In the genomic region with DNA sequence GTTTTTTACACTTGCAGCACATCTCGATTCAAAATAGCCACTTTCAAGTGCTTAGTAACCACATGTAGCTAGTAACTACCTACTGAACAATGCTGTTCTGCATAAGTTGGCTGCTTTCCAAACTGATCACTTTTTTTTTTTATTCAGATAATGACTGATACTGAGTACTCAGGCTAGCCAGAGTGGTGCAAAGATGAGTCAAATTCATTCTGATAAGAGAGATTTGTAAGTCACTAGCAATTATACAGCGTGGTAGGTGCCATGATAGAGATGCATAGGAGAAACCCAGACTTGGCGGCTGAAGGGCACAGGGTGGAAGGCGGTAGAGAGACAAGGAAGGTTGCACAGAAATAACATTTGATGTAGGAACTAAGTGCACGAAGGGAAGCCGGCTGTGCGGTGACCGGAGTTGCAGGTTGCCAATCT, we compare ENCODE assay signal across 1 cellular context.
TF ChIP-seq lines count a peak whose summit lies in the region.

No MANE protein-coding gene starts in this region.

TF ChIP-seq in GM23338, 12 proteins besides CTCF, POLR2A, EP300 and RAD21:
- TF ChIP-seq REST (IDR thresholded peaks at IDR 0.05; ENCODE audit: unreplicated experiment) (no peak), EZH2phosphoT487 (IDR thresholded peaks at IDR 0.05; ENCODE audit: unreplicated experiment) (no peak), NANOG (IDR thresholded peaks at IDR 0.05; ENCODE audit: borderline replicate concordance) (no peak), ZNF114 (CRISPR knock-in tag; IDR thresholded peaks at IDR 0.05) (no peak), ZNF462 (CRISPR knock-in tag; IDR thresholded peaks at IDR 0.05) (no peak), CREB1 (CRISPR knock-in tag; IDR thresholded peaks at IDR 0.05; ENCODE audit: low read depth) (no peak)
